In genomic region chr14:76413106-76413961, GRCh38 we compare ENCODE assay signal across 1 cellular context.
TF ChIP-seq lines count a peak whose summit lies in the region.

No MANE protein-coding gene starts in this region.

TF ChIP-seq in H1, 55 proteins besides CTCF, POLR2A, EP300 and RAD21:
- TF ChIP-seq SP4 (IDR thresholded peaks at IDR 0.05; ENCODE audit: low read length) (no peak), RFX5 (IDR thresholded peaks at IDR 0.05; ENCODE audit: borderline replicate concordance, low read depth, low read length) (no peak), CBX8 (IDR thresholded peaks at IDR 0.05; ENCODE audit: borderline replicate concordance, low read depth, low read length) (no peak), TAF7 (optimal IDR thresholded peaks at IDR 0.05; ENCODE audit: borderline replicate concordance, low read depth, low read length) (no peak), RBBP5 (IDR thresholded peaks at IDR 0.05; ENCODE audit: borderline replicate concordance, low read depth, low read length) (no peak), KDM5A (IDR thresholded peaks at IDR 0.05; ENCODE audit: low read length) (no peak), MAFK (IDR thresholded peaks at IDR 0.05; ENCODE audit: low read depth, low read length) (no peak), BCL11A (IDR thresholded peaks at IDR 0.05; ENCODE audit: low read depth in 2 of 2, low read length in 2 of 2) (no peak)
- TF ChIP-seq, protein P1, sequence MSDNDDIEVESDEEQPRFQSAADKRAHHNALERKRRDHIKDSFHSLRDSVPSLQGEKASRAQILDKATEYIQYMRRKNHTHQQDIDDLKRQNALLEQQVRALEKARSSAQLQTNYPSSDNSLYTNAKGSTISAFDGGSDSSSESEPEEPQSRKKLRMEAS (IDR thresholded peaks at IDR 0.05) = no peak
